13 cellular contexts compared by ENCODE assay signal in genomic region chr12:121404734-121405133, GRCh38. TPM values are rescaled to one million over a fixed set of nuclear protein-coding genes. Genes with fewer than 3 reads are reported as not detected.
DNase-seq lines count a peak whose midpoint lies in the region; ATAC-seq and TF ChIP-seq lines count a peak whose summit lies in the region.
"Had no signal": no experiment of that assay in that cellular context is flagged by ENCODE, and none has a peak within 500 bp of the region (broad histone marks: within the 10 kb centered on the region; RNA-seq: fewer than 3 reads in every experiment).

No MANE protein-coding gene starts in this region.

- H3K36me3 ChIP-seq in A673 (ENCODE audit: insufficient read depth, low read length, poor library complexity, severe bottlenecking) (peaks cover 28% of the 10 kb centered on the region), colonic mucosa (no peaks in the 10 kb centered on the region)

- H3K27ac ChIP-seq in A673 (ENCODE audit: low read depth, low read length, poor library complexity, severe bottlenecking), result no peak overlapping the region
- H3K27ac ChIP-seq in colonic mucosa, result no peak overlapping the region
- H3K27ac ChIP-seq: foreskin keratinocyte, WERI-Rb-1 had no signal

- no peak for ATAC-seq in HG03108 (IDR thresholded peaks at IDR 0.05; ENCODE audit: unreplicated experiment)
- ATAC-seq: foreskin keratinocyte; stimulated activated naive CD8-positive, alpha-beta T cell treated with anti-CD3 and anti-CD28 coated beads, Interleukin-15, amount 100 ng/mL, for 72 hours had no signal

- H3K4me1 ChIP-seq in A673 (ENCODE audit: insufficient read depth, low read length, poor library complexity, severe bottlenecking) (peaks cover 14% of the 10 kb centered on the region), colonic mucosa (no peaks in the 10 kb centered on the region)

- no peak overlapping the region for H3K9ac ChIP-seq in colonic mucosa (ENCODE audit: low read depth in 2 of 2, low read length in 2 of 2)

- POLR2A ChIA-PET in A673 (lab: Charles Lee; ENCODE audit: low non-redundant PET), result interaction anchor here (0.6 kb wide), 1 partner anchor 17 kb away, joined by 3 read pairs; no protein-coding TSS in a partner anchor

- CTCF ChIA-PET in A673 (lab: Charles Lee), result no interaction called here

- in situ Hi-C loops in GM13977 (cut with MboI; ENCODE audit: low pct_unique_long_range_greater_than_20kb, low sequenced_read_pairs, unreplicated experiment), result no loop called here

- H3K4me3 ChIP-seq in A673 (ENCODE audit: low read depth, low read length, poor library complexity, severe bottlenecking), result no peak overlapping the region
- H3K4me3 ChIP-seq in colonic mucosa, result no peak overlapping the region

- no TSS peak for BruUV-seq in A673 (replicated peaks; lab: Mats Ljungman, UMichigan)

- intact Hi-C loops in A673 (cut with micrococcal nuclease; ENCODE audit: unreplicated experiment) (loop anchor here (5.0 kb wide), 1 partner anchor 52 kb away; the partner anchor contains the start of gene ANAPC5), colonic mucosa (cut with DNase I) (loop anchor here (5.0 kb wide), 1 partner anchor 52 kb away; the partner anchor contains the start of gene ANAPC5)

- H3K9me3 ChIP-seq in A673 (ENCODE audit: low read depth, low read length, poor library complexity, severe bottlenecking) (no peaks in the 10 kb centered on the region), colonic mucosa (no peaks in the 10 kb centered on the region)

- no peaks in the 10 kb centered on the region for H3K27me3 ChIP-seq in A673 (replicated peaks; ENCODE audit: insufficient read depth, low read depth, low read length, poor library complexity)
- H3K27me3 ChIP-seq in colonic mucosa, result no peaks in the 10 kb centered on the region
- H3K27me3 ChIP-seq: foreskin keratinocyte had no signal

- peak; percentile 19 for DNase-seq in A673 (ENCODE audit: low spot score)
- peak; percentile 60 for DNase-seq in NCI-H1092 treated with DMSO at 0.1 percent for 48 hours (lab: John Stamatoyannopoulos, UW)
- DNase-seq in NCI-H526 treated with DMSO at 0.1 percent for 48 hours (lab: John Stamatoyannopoulos, UW), result peak; percentile 22
- DNase-seq in dermis blood vessel endothelial cell, result peak; percentile 38
- no peak for DNase-seq in colonic mucosa
- DNase-seq in activated effector memory CD4-positive, alpha-beta T cell treated with anti-CD3 and anti-CD28 coated beads, Interleukin-2, amount 50 U/mL, for 16 hours, result no peak
- no peak for DNase-seq in GM13977 (ENCODE audit: low spot score)
- DNase-seq: activated T-cell treated with anti-CD3 and anti-CD28 coated beads, Interleukin-2, amount 50 U/mL, for 24 hours; foreskin keratinocyte; H9; stimulated activated naive CD8-positive, alpha-beta T cell treated with anti-CD3 and anti-CD28 coated beads, Interleukin-15, amount 100 ng/mL, for 72 hours; WERI-Rb-1 had no signal

- no peak for TF ChIP-seq CTCF in A673 (conservative IDR thresholded peaks at IDR 0.05; ENCODE audit: low read depth, low read length)
- no peak for TF ChIP-seq CTCF in colonic mucosa (IDR thresholded peaks at IDR 0.05)
- TF ChIP-seq CTCF in GM13977 (IDR thresholded peaks at IDR 0.05; ENCODE audit: extremely low read depth, insufficient read depth, missing control alignments), result no peak

RNA-seq across cellular contexts. Expression of gene RNF34, which starts 4.8 kb away (rescaled TPM):
- total RNA-seq in A673 (2021), result 54.6 and 60.6 TPM in 2 replicates
- total RNA-seq in dermis blood vessel endothelial cell, result 60.8 and 86.6 TPM in 2 replicates
- total RNA-seq in colonic mucosa, result 10 to 100 TPM; 39.7 to 53.3 TPM

RNA-seq across cellular contexts. Expression of gene ANAPC5, which starts 52.5 kb away (rescaled TPM):
- total RNA-seq in A673 (2021) (142 and 145 TPM in 2 replicates), dermis blood vessel endothelial cell (145 and 146 TPM in 2 replicates), colonic mucosa (10 to 100 TPM; 70.6 to 86.2 TPM)

Comparison
In these comparisons a context has a peak if more than half of its experiments do, and no peak if none do; other contexts are left out.
1. DNase-seq: peak in A673 (single experiment), NCI-H1092 treated with DMSO at 0.1 percent for 48 hours (single experiment), NCI-H526 treated with DMSO at 0.1 percent for 48 hours (single experiment) and dermis blood vessel endothelial cell (single experiment); none in colonic mucosa (single experiment), activated effector memory CD4-positive, alpha-beta T cell treated with anti-CD3 and anti-CD28 coated beads, Interleukin-2, amount 50 U/mL, for 16 hours (single experiment) and GM13977 (single experiment).